Comparison of ENCODE assay signal across 20 cellular contexts in the genomic region with DNA sequence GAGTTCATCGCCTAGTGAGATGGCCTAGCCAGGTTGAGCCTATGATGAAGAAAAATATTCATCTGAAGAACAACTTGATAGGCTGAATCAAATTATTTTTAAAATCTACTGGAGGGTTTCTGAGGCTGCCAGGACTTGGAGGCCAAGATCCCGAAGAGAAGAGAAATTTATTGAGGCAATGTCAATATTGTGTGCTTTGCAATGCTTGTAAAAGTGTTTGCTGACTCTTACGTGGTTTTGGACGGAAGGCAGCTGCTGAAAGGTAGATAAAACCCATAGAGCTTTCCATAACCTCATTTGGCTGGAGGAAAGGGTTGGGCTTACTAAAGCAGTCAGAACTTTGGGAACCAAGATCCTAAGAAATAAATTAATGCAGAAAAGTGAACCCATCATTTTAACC.
"Had no signal": no experiment of that assay in that cellular context is flagged by ENCODE, and none has a peak within 500 bp of the region (broad histone marks: within the 10 kb centered on the region; RNA-seq: fewer than 3 reads in every experiment).

No MANE protein-coding gene starts in this region.

- H3K4me1 Mint-ChIP-seq: activated CD4-positive, alpha-beta T cell treated with anti-CD3 and anti-CD28 coated beads, Interleukin-2, amount 10 ng/mL, durations not matched to agents 7 days and 5 days; naive thymus-derived CD8-positive, alpha-beta T cell had no signal

- H3K27ac ChIP-seq: epithelial cell of prostate, tibial nerve had no signal

- ATAC-seq: left cardiac atrium; naive thymus-derived CD8-positive, alpha-beta T cell; right cardiac atrium had no signal

- H3K27me3 ChIP-seq: tibial nerve had no signal

- H3K4me3 Mint-ChIP-seq: activated CD4-positive, alpha-beta T cell treated with anti-CD3 and anti-CD28 coated beads, Interleukin-2, amount 10 ng/mL, durations not matched to agents 7 days and 5 days; activated T-helper 1 cell treated with anti-CD3 and anti-CD28 coated beads, Interleukin-12 subunit alpha, Interleukin-12 subunit beta, Interleukin-2, Interleukin-4 antibody, amounts not matched to agents 30 ng/mL and 10 ng/mL and 1 ng/mL, durations not matched to agents 14 hours and 24 hours and 36 hours; naive thymus-derived CD8-positive, alpha-beta T cell had no signal

- H3K9me3 Mint-ChIP-seq: activated CD4-positive, alpha-beta T cell treated with anti-CD3 and anti-CD28 coated beads, Interleukin-2, amount 10 ng/mL, durations not matched to agents 7 days and 5 days; activated T-helper 1 cell treated with anti-CD3 and anti-CD28 coated beads, Interleukin-12 subunit alpha, Interleukin-12 subunit beta, Interleukin-2, Interleukin-4 antibody, amounts not matched to agents 30 ng/mL and 10 ng/mL and 1 ng/mL, durations not matched to agents 14 hours and 24 hours and 36 hours had no signal

- H3K27me3 Mint-ChIP-seq: activated CD4-positive, alpha-beta T cell treated with anti-CD3 and anti-CD28 coated beads, Interleukin-2, amount 10 ng/mL, durations not matched to agents 7 days and 5 days had no signal

- FAIRE-seq: frontal cortex, small intestine, TTC549 had no signal

- H3K36me3 ChIP-seq: tibial nerve had no signal

- H3K4me3 ChIP-seq: tibial nerve had no signal

- DNase-seq: activated CD4-positive, alpha-beta T cell treated with anti-CD3 and anti-CD28 coated beads, Interleukin-2, amount 10 ng/mL, durations not matched to agents 7 days and 5 days; activated CD8-positive, alpha-beta memory T cell treated with anti-CD3 and anti-CD28 coated beads, Interleukin-2, amount 50 U/mL, for 48 hours; aorta; head of caudate nucleus; left cardiac atrium; naive thymus-derived CD8-positive, alpha-beta T cell; nucleus accumbens; posterior cingulate gyrus; right cardiac atrium; small intestine; stimulated activated CD4-positive, alpha-beta T cell treated with anti-CD3 and anti-CD28 coated beads, Interleukin-4, amount 100 ng/mL, for 4 hours; stimulated activated CD8-positive, alpha-beta memory T cell treated with anti-CD3 and anti-CD28 coated beads, Interleukin-4, amount 100 ng/mL, for 48 hours; stimulated activated naive CD4-positive, alpha-beta T cell treated with Interleukin-2 at 50 U/mL for 16 hours; substantia nigra; T-helper 2 cell had no signal

- H3K4me1 ChIP-seq: tibial nerve had no signal

- H3K9me3 ChIP-seq: tibial nerve had no signal

- H3K27ac Mint-ChIP-seq: activated CD4-positive, alpha-beta T cell treated with anti-CD3 and anti-CD28 coated beads, Interleukin-2, amount 10 ng/mL, durations not matched to agents 7 days and 5 days; activated T-helper 1 cell treated with anti-CD3 and anti-CD28 coated beads, Interleukin-12 subunit alpha, Interleukin-12 subunit beta, Interleukin-2, Interleukin-4 antibody, amounts not matched to agents 30 ng/mL and 10 ng/mL and 1 ng/mL, durations not matched to agents 14 hours and 24 hours and 36 hours; naive thymus-derived CD8-positive, alpha-beta T cell had no signal

- H3K36me3 Mint-ChIP-seq: naive thymus-derived CD8-positive, alpha-beta T cell had no signal
